In genomic region chr14:64507376-64508156, GRCh38 we compare ENCODE assay signal across 9 cellular contexts. TPM values are rescaled to one million over a fixed set of nuclear protein-coding genes. Genes with fewer than 3 reads are reported as not detected.
DNase-seq lines count a peak whose midpoint lies in the region; ATAC-seq and TF ChIP-seq lines count a peak whose summit lies in the region.
"Had no signal": no experiment of that assay in that cellular context is flagged by ENCODE, and none has a peak within 500 bp of the region (broad histone marks: within the 10 kb centered on the region; RNA-seq: fewer than 3 reads in every experiment).

No MANE protein-coding gene starts in this region.

- H3K27ac ChIP-seq in fibroblast of lung (ENCODE audit: insufficient read depth, low read length), result no peak overlapping the region

- H3K9me3 ChIP-seq in fibroblast of lung (ENCODE audit: control insufficient read depth, insufficient read depth, low read depth, low read length), result no peaks in the 10 kb centered on the region

- DNase-seq in NCI-H82 (lab: John Stamatoyannopoulos, UW) (peak; percentile 7), NCI-H82 treated with DMSO at 0.1 percent for 48 hours (lab: John Stamatoyannopoulos, UW; ENCODE audit: unreplicated experiment) (no peak), fibroblast of lung (ENCODE audit: low read depth in 2 of 2) (peak; percentile 39 to 44), SKM-1 (lab: John Stamatoyannopoulos, UW; ENCODE audit: unreplicated experiment) (no peak), left lobe of liver (ENCODE audit: low spot score) (no peak), NCI-H1048 (lab: John Stamatoyannopoulos, UW) (no peak)
- peak; percentile 56 for DNase-seq in stimulated activated CD4-positive, alpha-beta T cell treated with anti-CD3 and anti-CD28 coated beads, Interleukin-4, amount 100 ng/mL, for 24 hours

- H3K4me1 ChIP-seq in fibroblast of lung (ENCODE audit: control insufficient read depth, extremely low read depth, insufficient read depth, low read length), result peaks cover 7% of the 10 kb centered on the region

- H3K4me3 ChIP-seq in WI38 (ENCODE audit: low read depth, low read length) (peak overlapping the region; percentile 72), fibroblast of lung (replicated peaks in 1 of 4; ENCODE audit: control extremely low read depth in 1 of 4, insufficient read depth in 1 of 4, low read depth in 3 of 4, low read length in 4 of 4) (peak overlapping the region in 3 of 4 experiments; percentile 0 to 86 (median 23))

- H3K9ac ChIP-seq in fibroblast of lung (ENCODE audit: insufficient read depth, low read length), result no peak overlapping the region

- H4K20me1 ChIP-seq in fibroblast of lung (ENCODE audit: control insufficient read depth, extremely low read depth, insufficient read depth, low read length), result peaks cover 14% of the 10 kb centered on the region

- H2AFZ ChIP-seq in fibroblast of lung (ENCODE audit: low read length), result no peak overlapping the region

- no peak for ATAC-seq in left lobe of liver

- H3K36me3 ChIP-seq in fibroblast of lung (ENCODE audit: control insufficient read depth, insufficient read depth, low read length), result no peaks in the 10 kb centered on the region

- peak overlapping the region; percentile 75 for H3K4me2 ChIP-seq in fibroblast of lung (ENCODE audit: extremely low read depth, insufficient read depth, low read length)

- TF ChIP-seq CTCF in WI38 (IDR thresholded peaks at IDR 0.05; ENCODE audit: low read depth, low read length) (no peak), fibroblast of lung (conservative IDR thresholded peaks at IDR 0.05 in 1 of 2, IDR thresholded peaks at IDR 0.05 in 1 of 2; ENCODE audit: low read depth in 1 of 2, low read length in 2 of 2) (no peak)

- H3K27me3 ChIP-seq in fibroblast of lung (ENCODE audit: control insufficient read depth, insufficient read depth, low read length), result no peaks in the 10 kb centered on the region

- H3K79me2 ChIP-seq in fibroblast of lung (ENCODE audit: control insufficient read depth, insufficient read depth, low read length), result peaks cover 78% of the 10 kb centered on the region

RNA-seq across cellular contexts. Expression of gene ZBTB1, which starts 3.0 kb away (rescaled TPM):
- total RNA-seq in fibroblast of lung (40.5 and 45.7 TPM in 2 replicates), left lobe of liver (12.1 TPM)
- polyA plus RNA-seq in fibroblast of lung, result 24.4 and 39.1 TPM in 2 replicates
- polyA plus RNA-seq in fibroblast of lung (2012), result 16.7 and 24.6 TPM in 2 replicates
- 0.67 and 2.4 TPM in 2 replicates for polyA minus RNA-seq in fibroblast of lung (ENCODE audit: low replicate concordance)

RNA-seq across cellular contexts. Expression of gene ZBTB25, which starts 3.9 kb away (rescaled TPM):
- total RNA-seq in fibroblast of lung (5.4 and 9.2 TPM in 2 replicates), left lobe of liver (5.7 TPM)
- 4.9 and 7.2 TPM in 2 replicates for polyA plus RNA-seq in fibroblast of lung
- 3.4 and 3.8 TPM in 2 replicates for polyA plus RNA-seq in fibroblast of lung (2012)
- polyA minus RNA-seq in fibroblast of lung (ENCODE audit: low replicate concordance), result 10.3 and 13.2 TPM in 2 replicates

RNA-seq across cellular contexts. Expression of gene HSPA2, which starts 33.0 kb away (rescaled TPM):
- total RNA-seq in fibroblast of lung, result 9.9 and 12.8 TPM in 2 replicates
- 16.5 and 50.0 TPM in 2 replicates for polyA plus RNA-seq in fibroblast of lung
- 20.5 and 67.2 TPM in 2 replicates for polyA plus RNA-seq in fibroblast of lung (2012)
- polyA minus RNA-seq in fibroblast of lung (ENCODE audit: low replicate concordance), result 19.8 and 72.3 TPM in 2 replicates
- total RNA-seq in left lobe of liver, result 1.3 TPM

RNA-seq across cellular contexts. Expression of gene PPP1R36, which starts 42.2 kb away (rescaled TPM):
- total RNA-seq in fibroblast of lung (1.0 and 1.3 TPM in 2 replicates), left lobe of liver (0.18 TPM)
- polyA plus RNA-seq in fibroblast of lung, result 0.37 and 0.87 TPM in 2 replicates
- 0.45 and 0.52 TPM in 2 replicates for polyA plus RNA-seq in fibroblast of lung (2012)
- polyA minus RNA-seq in fibroblast of lung (ENCODE audit: low replicate concordance), result not detected in 2 replicates
- total RNA-seq: T-helper 1 cell treated with Interleukin-12 subunit alpha and Interleukin-12 subunit beta and Interleukin-4 antibody, amounts not matched to agents 30 ng/mL and 1 ng/mL, for 36 hours had no signal

RNA-seq across cellular contexts. Expression of gene AKAP5, which starts 42.3 kb away (rescaled TPM):
- 0.17 and 0.26 TPM in 2 replicates for total RNA-seq in fibroblast of lung
- polyA plus RNA-seq in fibroblast of lung, result 0.19 and 0.30 TPM in 2 replicates
- 0.26 and 0.28 TPM in 2 replicates for polyA plus RNA-seq in fibroblast of lung (2012)
- 0.08 TPM in 1 of 2 replicates, not detected in the other for polyA minus RNA-seq in fibroblast of lung (ENCODE audit: low replicate concordance)
- total RNA-seq in left lobe of liver, result 0.45 TPM

Comparison
In these comparisons a context has a peak if more than half of its experiments do, and no peak if none do; other contexts are left out.
1. DNase-seq: peak in NCI-H82 (single experiment), fibroblast of lung (2 of 2) and stimulated activated CD4-positive, alpha-beta T cell treated with anti-CD3 and anti-CD28 coated beads, Interleukin-4, amount 100 ng/mL, for 24 hours (single experiment); none in NCI-H82 treated with DMSO at 0.1 percent for 48 hours (single experiment), SKM-1 (single experiment), left lobe of liver (single experiment) and NCI-H1048 (single experiment).